ENCODE assay signal across 26 cellular contexts in the genomic region with DNA sequence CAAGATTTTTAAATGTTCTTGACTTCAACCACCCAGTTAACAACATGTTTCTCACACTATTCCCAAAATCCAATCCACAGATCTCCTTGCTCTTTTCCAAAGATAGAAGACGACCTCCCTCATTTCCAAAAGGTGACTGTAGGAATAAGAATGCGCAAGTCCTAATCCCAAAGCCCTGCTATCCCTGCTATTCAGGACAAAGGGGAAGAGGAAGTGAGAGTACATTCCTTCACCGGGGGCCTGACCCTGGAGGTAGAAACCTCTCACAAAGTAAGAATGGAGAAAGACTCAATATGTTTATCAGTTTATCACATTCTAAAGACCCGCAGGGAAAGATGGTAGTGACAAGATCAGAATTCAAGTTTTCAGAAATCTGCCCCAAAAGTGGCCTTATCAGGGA. TPM values are rescaled to one million over a fixed set of nuclear protein-coding genes. Genes with fewer than 3 reads are reported as not detected.
A peak's percentile ranks its signal among the peaks of the same experiment; 100 is the strongest.
DNase-seq lines count a peak whose midpoint lies in the region; ATAC-seq lines count a peak whose summit lies in the region.
"Had no signal": no experiment of that assay in that cellular context is flagged by ENCODE, and none has a peak within 500 bp of the region (broad histone marks: within the 10 kb centered on the region; RNA-seq: fewer than 3 reads in every experiment).

No MANE protein-coding gene starts in this region.

- DNase-seq in NOMO-1 treated with DMSO at 0.1 percent for 48 hours (lab: John Stamatoyannopoulos, UW; ENCODE audit: unreplicated experiment) (peak; percentile 29), NOMO-1 treated with dmso at 0.1 percent for 144 hours (lab: John Stamatoyannopoulos, UW; ENCODE audit: unreplicated experiment) (no peak), SJSA1 (ENCODE audit: low read depth in 1 of 2, low spot score in 2 of 2) (peak in 1 of 2 experiments; percentile 39), substantia nigra (lab: John Stamatoyannopoulos, UW) (no peak), GDM1 (lab: John Stamatoyannopoulos, UW) (no peak)
- DNase-seq: activated CD4-positive, alpha-beta T cell treated with anti-CD3 and anti-CD28 coated beads, Interleukin-2, amount 50 U/mL, for 4 hours; Caco-2; cerebellar nuclear complex; heart left ventricle; KG1; mesenchymal stem cell; NCI-H1048; NCI-H2081 treated with DMSO at 0.1 percent for 48 hours; NCI-H510A; nephron progenitor cell; posterior cingulate gyrus; stimulated activated naive CD8-positive, alpha-beta T cell treated with anti-CD3 and anti-CD28 coated beads, Interleukin-15, amount 100 ng/mL, for 72 hours; upper lobe of right lung had no signal

- H3K36me3 ChIP-seq in SJSA1 (no peaks in the 10 kb centered on the region), iPS-18a (ENCODE audit: control insufficient read depth, low read depth, low read length) (no peaks in the 10 kb centered on the region), skeletal muscle satellite cell (ENCODE audit: insufficient read depth, low read length) (no peaks in the 10 kb centered on the region)
- H3K36me3 ChIP-seq: ascending aorta, HAP-1, heart left ventricle, upper lobe of right lung had no signal

- ATAC-seq in HG03520 (IDR thresholded peaks at IDR 0.05; ENCODE audit: unreplicated experiment) = no peak
- ATAC-seq: heart left ventricle; Right ventricle myocardium inferior; stimulated activated naive CD8-positive, alpha-beta T cell treated with anti-CD3 and anti-CD28 coated beads, Interleukin-15, amount 100 ng/mL, for 72 hours; upper lobe of right lung had no signal

- H3K4me1 ChIP-seq in SJSA1 (replicated peaks) = peaks cover 28% of the 10 kb centered on the region
- H3K4me1 ChIP-seq in iPS-18a (ENCODE audit: control insufficient read depth, low read depth, low read length) = peaks cover 48% of the 10 kb centered on the region
- peaks cover 22% of the 10 kb centered on the region for H3K4me1 ChIP-seq in skeletal muscle satellite cell (ENCODE audit: control insufficient read depth, insufficient read depth, low read length)
- H3K4me1 ChIP-seq: ascending aorta, HAP-1 had no signal

- 0 out of 2 replicates have a peak overlapping the region, but pooled peaks have one; percentile 27 for H3K27ac ChIP-seq in SJSA1
- peak overlapping the region; percentile 29 for H3K27ac ChIP-seq in iPS-18a (ENCODE audit: low read length)
- H3K27ac ChIP-seq in substantia nigra (ENCODE audit: low read depth, low read length, poor library complexity, severe bottlenecking) = no peak overlapping the region
- H3K27ac ChIP-seq: ascending aorta, heart left ventricle, skin epidermis, upper lobe of right lung had no signal

- H3K27me3 ChIP-seq in SJSA1 (replicated peaks) = no peaks in the 10 kb centered on the region
- H3K27me3 ChIP-seq in iPS-18a (ENCODE audit: control insufficient read depth, insufficient read depth, low read length) = peaks cover 6% of the 10 kb centered on the region
- H3K27me3 ChIP-seq in skeletal muscle satellite cell (ENCODE audit: control insufficient read depth, insufficient read depth, low read length) = peaks cover 44% of the 10 kb centered on the region
- H3K27me3 ChIP-seq: ascending aorta, heart left ventricle, upper lobe of right lung had no signal

- H3K9me3 ChIP-seq in SJSA1 (replicated peaks) (no peaks in the 10 kb centered on the region), iPS-18a (ENCODE audit: control insufficient read depth, low read depth, low read length) (no peaks in the 10 kb centered on the region), skeletal muscle satellite cell (replicated peaks; ENCODE audit: low read length) (no peaks in the 10 kb centered on the region)
- H3K9me3 ChIP-seq: ascending aorta, Caco-2, HAP-1, heart left ventricle, upper lobe of right lung had no signal

- H3K4me3 ChIP-seq in SJSA1 (no peak overlapping the region), iPS-18a (ENCODE audit: low read length) (no peak overlapping the region), skeletal muscle satellite cell (ENCODE audit: low read length) (peak overlapping the region; percentile 27)
- H3K4me3 ChIP-seq: ascending aorta, HAP-1, heart left ventricle, skin epidermis, upper lobe of right lung had no signal

- H3K9ac ChIP-seq in iPS-18a (ENCODE audit: low read length) (peak overlapping the region; percentile 6), skeletal muscle satellite cell (ENCODE audit: low read depth, low read length) (peak overlapping the region; percentile 20)

- peak overlapping the region; percentile 70 for H3K4me2 ChIP-seq in skeletal muscle satellite cell (ENCODE audit: low read length)

RNA-seq across cellular contexts. Expression of a gene that starts 55.7 kb away (rescaled TPM):
- total RNA-seq in SJSA1 (2014; rRNA removed; shearing (Covaris generic)) = 0.16 and 0.76 TPM in 2 replicates
- 1.0 and 3.3 TPM in 2 replicates for total RNA-seq in skeletal muscle satellite cell (2012; rRNA removed)
- total RNA-seq: G401 had no signal
